Comparison of ENCODE assay signal across 37 cellular contexts in genomic region chr4:1359161-1359535, GRCh38. TPM values are rescaled to one million over a fixed set of nuclear protein-coding genes. Genes with fewer than 3 reads are reported as not detected.
"Had no signal": no experiment of that assay in that cellular context is flagged by ENCODE, and none has a peak within 500 bp of the region (broad histone marks: within the 10 kb centered on the region; RNA-seq: fewer than 3 reads in every experiment).

No MANE protein-coding gene starts in this region.

- H3K4me3 ChIP-seq: adrenal gland, ascending aorta, cardiac muscle cell, colonic mucosa, heart left ventricle, skin epidermis, thoracic aorta, uterus had no signal

- DNase-seq: activated CD4-positive, alpha-beta T cell treated with anti-CD3 and anti-CD28 coated beads for 36 hours; activated CD4-positive, CD25-positive, alpha-beta regulatory T cell; activated effector memory CD4-positive, alpha-beta T cell treated with Interleukin-2 at 50 U/mL for 16 hours; activated naive CD4-positive, alpha-beta T cell treated with Interleukin-2 at 50 U/mL for 16 hours; activated naive CD8-positive, alpha-beta T cell treated with anti-CD3 and anti-CD28 coated beads for 36 hours; adrenal gland; cerebellar nuclear complex; colonic mucosa; effector memory CD4-positive, alpha-beta T cell; erythroblast; heart left ventricle; hypothalamus; immature natural killer cell; kidney; left colon; mammary epithelial cell; stimulated activated CD4-positive, alpha-beta T cell treated with anti-CD3 and anti-CD28 coated beads, Interleukin-12 subunit alpha, Interleukin-12 subunit beta, amount 100 ng/mL, for 4 hours; stimulated activated CD4-positive, alpha-beta T cell treated with anti-CD3 and anti-CD28 coated beads, Interleukin-4, amount 100 ng/mL, for 1 hour; uterus had no signal

- ATAC-seq: activated CD4-positive, alpha-beta T cell treated with anti-CD3 and anti-CD28 coated beads for 36 hours; heart left ventricle; left colon; sciatic nerve had no signal

- H3K4me3 Mint-ChIP-seq: activated CD4-positive, alpha-beta T cell treated with anti-CD3 and anti-CD28 coated beads for 36 hours; activated naive CD8-positive, alpha-beta T cell treated with anti-CD3 and anti-CD28 coated beads for 36 hours; immature natural killer cell; nephron; stimulated activated naive CD8-positive, alpha-beta T cell treated with anti-CD3 and anti-CD28 coated beads, Interleukin-15, Interleukin-2, amounts not matched to agents 100 ng/mL and 50 ng/mL, for 24 hours; type B pancreatic cell had no signal

- H3K9me3 Mint-ChIP-seq: activated naive CD8-positive, alpha-beta T cell treated with anti-CD3 and anti-CD28 coated beads for 36 hours; brain; immature natural killer cell; nephron; stimulated activated naive CD8-positive, alpha-beta T cell treated with anti-CD3 and anti-CD28 coated beads, Interleukin-15, Interleukin-2, amounts not matched to agents 100 ng/mL and 50 ng/mL, for 24 hours; type B pancreatic cell had no signal

- H3K27me3 ChIP-seq: adrenal gland, ascending aorta, cardiac muscle cell, colonic mucosa, heart left ventricle, neutrophil, uterus had no signal

- H3K4me1 ChIP-seq: colonic mucosa, uterus had no signal

- H3K36me3 Mint-ChIP-seq: type B pancreatic cell had no signal

- H3K27ac ChIP-seq: ascending aorta, cardiac muscle cell, colonic mucosa, heart left ventricle, neutrophil, thoracic aorta, uterus had no signal

- H3K27ac Mint-ChIP-seq: activated CD4-positive, alpha-beta T cell treated with anti-CD3 and anti-CD28 coated beads for 36 hours; activated naive CD8-positive, alpha-beta T cell treated with anti-CD3 and anti-CD28 coated beads for 36 hours; immature natural killer cell; nephron; stimulated activated naive CD8-positive, alpha-beta T cell treated with anti-CD3 and anti-CD28 coated beads, Interleukin-15, Interleukin-2, amounts not matched to agents 100 ng/mL and 50 ng/mL, for 24 hours; type B pancreatic cell had no signal

- H3K4me1 Mint-ChIP-seq: activated CD4-positive, alpha-beta T cell treated with anti-CD3 and anti-CD28 coated beads for 36 hours; immature natural killer cell; nephron had no signal

- H3K27me3 Mint-ChIP-seq: activated CD4-positive, alpha-beta T cell treated with anti-CD3 and anti-CD28 coated beads for 36 hours; activated naive CD8-positive, alpha-beta T cell treated with anti-CD3 and anti-CD28 coated beads for 36 hours; brain; stimulated activated naive CD8-positive, alpha-beta T cell treated with anti-CD3 and anti-CD28 coated beads, Interleukin-15, Interleukin-2, amounts not matched to agents 100 ng/mL and 50 ng/mL, for 24 hours; type B pancreatic cell had no signal

- H3K36me3 ChIP-seq: cardiac muscle cell, colonic mucosa, uterus had no signal

- H3K9me3 ChIP-seq: adrenal gland, ascending aorta, colonic mucosa, heart left ventricle, neutrophil, thoracic aorta, uterus had no signal

RNA-seq across cellular contexts. Expression of gene NKX1-1, which starts 47.1 kb away (rescaled TPM):
- total RNA-seq: activated CD4-positive, alpha-beta T cell treated with anti-CD3 and anti-CD28 coated beads for 36 hours; activated naive CD8-positive, alpha-beta T cell treated with anti-CD3 and anti-CD28 coated beads for 36 hours; adrenal gland; ascending aorta; cardiac muscle cell; colonic mucosa; dermis microvascular lymphatic vessel endothelial cell; fibroblast of lung; fibroblast of villous mesenchyme; heart left ventricle; kidney; left colon; liver; mammary epithelial cell; mucosa of gallbladder; osteocyte; posterior vena cava; sciatic nerve; subcutaneous adipose tissue; thoracic aorta; uterus had no signal
- polyA plus RNA-seq: adrenal gland, cardiac muscle cell, fibroblast of lung, heart left ventricle, immature natural killer cell, liver, mammary epithelial cell had no signal
